ENCODE assay signal across 8 cellular contexts in the genomic region with DNA sequence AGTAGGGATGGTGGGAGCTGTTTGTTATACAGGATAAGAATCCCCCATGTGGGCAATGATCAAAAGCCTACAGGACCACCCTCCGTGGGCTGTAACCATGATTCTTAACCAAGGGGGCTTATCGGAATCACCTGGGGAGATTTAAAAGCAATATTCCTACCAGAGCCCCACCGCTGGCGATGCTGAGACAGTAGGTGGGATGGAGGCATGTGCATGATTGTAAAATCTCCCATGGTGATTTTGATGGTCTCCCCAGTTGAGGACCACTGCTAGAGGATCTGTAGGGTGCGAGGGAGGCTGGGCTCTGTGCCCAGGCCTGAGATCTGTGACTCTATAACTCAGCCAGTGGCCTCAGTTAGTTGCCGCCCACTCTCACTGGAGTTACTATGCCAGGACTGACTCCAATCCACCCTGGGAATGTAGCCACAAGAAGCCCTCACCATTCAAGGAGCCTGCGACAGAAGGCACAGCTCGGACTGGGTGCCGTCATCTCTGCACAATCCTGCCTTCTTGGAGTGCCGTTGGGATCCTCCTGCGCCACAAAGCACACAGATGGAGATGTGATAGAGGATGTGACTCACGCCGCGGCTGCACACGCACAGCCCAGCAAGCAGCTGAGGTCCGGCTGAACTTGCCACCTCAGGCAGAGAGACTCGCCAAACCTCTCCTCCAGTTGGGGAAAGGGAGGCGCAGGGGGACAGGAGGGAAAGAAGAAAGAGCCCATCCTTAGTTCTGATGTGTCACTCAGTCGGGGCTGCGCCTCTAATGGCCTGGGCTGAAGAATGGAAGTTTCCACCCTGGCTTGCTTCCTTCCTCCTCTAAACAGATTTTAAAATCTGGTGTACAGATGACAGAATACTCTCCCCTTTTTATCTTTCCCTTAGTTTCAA. TPM values are rescaled to one million over a fixed set of nuclear protein-coding genes. Genes with fewer than 3 reads are reported as not detected.
A peak's percentile ranks its signal among the peaks of the same experiment; 100 is the strongest.
DNase-seq lines count a peak whose midpoint lies in the region; ATAC-seq and TF ChIP-seq lines count a peak whose summit lies in the region.

No MANE protein-coding gene starts in this region.

- H3K27me3 ChIP-seq in foreskin keratinocyte (no peaks in the 10 kb centered on the region), prostate gland (replicated peaks; ENCODE audit: insufficient read depth) (no peaks in the 10 kb centered on the region)

- peak overlapping the region; percentile 70 for H3K27ac ChIP-seq in foreskin keratinocyte
- peak overlapping the region; percentile 42 to 68 for H3K27ac ChIP-seq in prostate gland

- H3K36me3 ChIP-seq in prostate gland, result no peaks in the 10 kb centered on the region

- intact Hi-C loops in prostate gland (cut with DNase I), result no loop called here

- 35% methylated on average over 20 of the region's 20 CpGs for WGBS in prostate gland

- H3K4me1 ChIP-seq in foreskin keratinocyte (peaks cover 38% of the 10 kb centered on the region), prostate gland (replicated peaks) (peaks cover 6% of the 10 kb centered on the region)

- no peaks in the 10 kb centered on the region for H3K9me3 ChIP-seq in prostate gland

- peak; percentile 51 for ATAC-seq in foreskin keratinocyte
- ATAC-seq in HG03460 (IDR thresholded peaks at IDR 0.05; ENCODE audit: unreplicated experiment), result no peak

- peak; percentile 4 for TF ChIP-seq CTCF in foreskin keratinocyte (conservative IDR thresholded peaks at IDR 0.05)
- TF ChIP-seq CTCF in prostate gland (IDR thresholded peaks at IDR 0.05), result no peak

- peak; percentile 98 for DNase-seq in ELR (ENCODE audit: low read depth)
- peak; percentile 69 to 82 for DNase-seq in SW 1271 (lab: John Stamatoyannopoulos, UW)
- DNase-seq in foreskin keratinocyte, result peak; percentile 64 to 76
- peak; percentile 35 for DNase-seq in prostate gland (ENCODE audit: low spot score)
- DNase-seq in NCI-H2107 (lab: John Stamatoyannopoulos, UW), result no peak
- no peak for DNase-seq in stimulated activated naive CD4-positive, alpha-beta T cell treated with Interleukin-2 at 50 U/mL for 16 hours (lab: John Stamatoyannopoulos, UW)
- no peak for DNase-seq in NCI-H1417 (lab: John Stamatoyannopoulos, UW)

- TF ChIP-seq POLR2A in prostate gland (IDR thresholded peaks at IDR 0.05), result no peak

- no peak overlapping the region for H3K4me3 ChIP-seq in prostate gland

RNA-seq across cellular contexts. Expression of a gene that starts 26.5 kb away (rescaled TPM):
- 0.65 and 1.6 TPM in 2 replicates for total RNA-seq in foreskin keratinocyte
- 0.85 and 1.1 TPM in 2 replicates for polyA plus RNA-seq in foreskin keratinocyte
- total RNA-seq in prostate gland, result 1 to 10 TPM in 1 of 2 donors, not detected in 1; 1.4 TPM

RNA-seq across cellular contexts. Expression of a gene that starts 46.4 kb away (rescaled TPM):
- total RNA-seq in foreskin keratinocyte (104 and 142 TPM in 2 replicates), prostate gland (10 to 100 TPM; 10.6 to 10.7 TPM)
- polyA plus RNA-seq in foreskin keratinocyte, result 39.4 and 60.7 TPM in 2 replicates

Comparison
In these comparisons a context has a peak if more than half of its experiments do, and no peak if none do; other contexts are left out.
1. DNase-seq: peak in ELR (single experiment), SW 1271 (2 of 2), foreskin keratinocyte (2 of 2) and prostate gland (single experiment); none in NCI-H2107 (single experiment), stimulated activated naive CD4-positive, alpha-beta T cell treated with Interleukin-2 at 50 U/mL for 16 hours (single experiment) and NCI-H1417 (0 of 3).